ENCODE assay signal across 1 cellular context in genomic region chr15:57496946-57497944, GRCh38.
A peak's percentile ranks its signal among the peaks of the same experiment; 100 is the strongest.
TF ChIP-seq lines count a peak whose summit lies in the region.

No MANE protein-coding gene starts in this region.

TF ChIP-seq in HepG2, 621 proteins besides CTCF, POLR2A, EP300 and RAD21 (continued from another document and continues in another):
- TF ChIP-seq ZNF784 (CRISPR knock-in tag; IDR thresholded peaks at IDR 0.05; ENCODE audit: borderline replicate concordance) (0 out of 2 replicates have a peak, but pooled peaks have one; percentile 57), SNAI1 (CRISPR knock-in tag; IDR thresholded peaks at IDR 0.05; ENCODE audit: borderline replicate concordance) (no peak), ELF3 (CRISPR knock-in tag; IDR thresholded peaks at IDR 0.05) (peak; percentile 98), FOXP1 (IDR thresholded peaks at IDR 0.05) (no peak), FOXP1 (CRISPR knock-in tag; IDR thresholded peaks at IDR 0.05) (peak; percentile 85), ARID4A (CRISPR knock-in tag; IDR thresholded peaks at IDR 0.05; ENCODE audit: borderline replicate concordance) (peak; percentile 72; the same call in 1 of the 2 replicates), POGZ (CRISPR knock-in tag; IDR thresholded peaks at IDR 0.05) (peak; percentile 81; the same call in 1 of the 2 replicates), NCOA1 (CRISPR knock-in tag; IDR thresholded peaks at IDR 0.05) (0 out of 2 replicates have a peak, but pooled peaks have one; percentile 51), KAT2B (IDR thresholded peaks at IDR 0.05; ENCODE audit: borderline replicate concordance, low read depth, low read length) (no peak), ZMYM3 (CRISPR knock-in tag; IDR thresholded peaks at IDR 0.05) (peak; percentile 80), HDAC1 (CRISPR knock-in tag; IDR thresholded peaks at IDR 0.05) (peak; percentile 93), ETV5 (CRISPR knock-in tag; IDR thresholded peaks at IDR 0.05; ENCODE audit: borderline replicate concordance) (peak; percentile 99), FOXP4 (CRISPR knock-in tag; IDR thresholded peaks at IDR 0.05) (peak; percentile 92), SPEN (CRISPR knock-in tag; IDR thresholded peaks at IDR 0.05; ENCODE audit: low read depth) (peak; percentile 87), FOXK1 (CRISPR knock-in tag; IDR thresholded peaks at IDR 0.05; ENCODE audit: borderline replicate concordance, low read depth) (peak; percentile 71; the same call in 1 of the 2 replicates), ZNF276 (CRISPR knock-in tag; IDR thresholded peaks at IDR 0.05; ENCODE audit: low read depth) (peak; percentile 80; the same call in 1 of the 2 replicates), ZNF331 (CRISPR knock-in tag; IDR thresholded peaks at IDR 0.05) (peak; percentile 95), ARHGAP35 (CRISPR knock-in tag; IDR thresholded peaks at IDR 0.05; ENCODE audit: borderline replicate concordance) (no peak), TBX2 (CRISPR knock-in tag; IDR thresholded peaks at IDR 0.05; ENCODE audit: borderline replicate concordance) (peak; percentile 96), ZNF841 (CRISPR knock-in tag; IDR thresholded peaks at IDR 0.05; ENCODE audit: borderline replicate concordance) (no peak), ISL2 (CRISPR knock-in tag; IDR thresholded peaks at IDR 0.05) (peak; percentile 91; the same call in 1 of the 2 replicates), IRF9 (CRISPR knock-in tag; IDR thresholded peaks at IDR 0.05; ENCODE audit: borderline replicate concordance) (no peak), ZNF333 (CRISPR knock-in tag; IDR thresholded peaks at IDR 0.05; ENCODE audit: borderline replicate concordance) (0 out of 2 replicates have a peak, but pooled peaks have one; percentile 8), BRF2 (CRISPR knock-in tag; IDR thresholded peaks at IDR 0.05) (no peak), ZNF609 (CRISPR knock-in tag; IDR thresholded peaks at IDR 0.05; ENCODE audit: borderline replicate concordance) (peak; percentile 92), ZBTB40 (IDR thresholded peaks at IDR 0.05) (no peak), ZBTB40 (CRISPR knock-in tag; IDR thresholded peaks at IDR 0.05) (peak; percentile 85), ZBTB20 (CRISPR knock-in tag; IDR thresholded peaks at IDR 0.05; ENCODE audit: borderline replicate concordance, low read depth) (no peak)
